Comparison of ENCODE assay signal across 14 cellular contexts in genomic region chr16:50331570-50331969, GRCh38. TPM values are rescaled to one million over a fixed set of nuclear protein-coding genes. Genes with fewer than 3 reads are reported as not detected.
A peak's percentile ranks its signal among the peaks of the same experiment; 100 is the strongest.
DNase-seq lines count a peak whose midpoint lies in the region; ATAC-seq and TF ChIP-seq lines count a peak whose summit lies in the region.
"Had no signal": no experiment of that assay in that cellular context is flagged by ENCODE, and none has a peak within 500 bp of the region (broad histone marks: within the 10 kb centered on the region; RNA-seq: fewer than 3 reads in every experiment).

No MANE protein-coding gene starts in this region.

- no peak for DNase-seq in activated naive CD4-positive, alpha-beta T cell treated with anti-CD3 and anti-CD28 coated beads, Interleukin-2, amount 10 ng/mL, durations not matched to agents 7 days and 5 days
- DNase-seq in activated naive CD4-positive, alpha-beta T cell treated with Interleukin-2 at 50 U/mL for 16 hours = no peak
- DNase-seq in esophagus muscularis mucosa (ENCODE audit: extremely low spot score) = no peak
- DNase-seq in trophoblast cell = no peak
- no peak for DNase-seq in MV-4-11 (lab: John Stamatoyannopoulos, UW)
- no peak for DNase-seq in pons (ENCODE audit: low spot score)
- no peak for DNase-seq in G401 (ENCODE audit: low spot score)
- DNase-seq: KBM-7, NCI-H1436 treated with DMSO at 0.1 percent for 48 hours, NCI-H2081, NCI-H774, RPMI8226 had no signal

- peaks cover 3% of the 10 kb centered on the region for H3K79me1 ChIP-seq in trophoblast cell (ENCODE audit: low read length)

- H3K9ac ChIP-seq in trophoblast cell (ENCODE audit: low read length) = no peak overlapping the region
- H3K9ac ChIP-seq: BLaER1 had no signal

- no peak for TF ChIP-seq EP300 in esophagus muscularis mucosa (IDR thresholded peaks at IDR 0.05)

- TF ChIP-seq CTCF in esophagus muscularis mucosa (IDR thresholded peaks at IDR 0.05) = no peak

- CTCF ChIA-PET in activated naive CD4-positive, alpha-beta T cell treated with anti-CD3 and anti-CD28 coated beads, Interleukin-2, amount 10 ng/mL, durations not matched to agents 7 days and 5 days (lab: Charles Lee) = no interaction called here

- H2BK5ac ChIP-seq in trophoblast cell (ENCODE audit: low read depth, low read length, poor library complexity) = no peak overlapping the region

- no peak overlapping the region for H2BK12ac ChIP-seq in trophoblast cell (ENCODE audit: low read length)

- 94% methylated on average over 5 of the region's 5 CpGs for WGBS in esophagus muscularis mucosa
- WGBS in trophoblast cell (ENCODE audit: extremely low coverage, insufficient coverage, insufficient read length) = no CpG with 5 or more reads among the region's 5 CpGs

- no peak overlapping the region for H3K23ac ChIP-seq in trophoblast cell (ENCODE audit: low read length)

- no peaks in the 10 kb centered on the region for H3K27me3 ChIP-seq in esophagus muscularis mucosa
- H3K27me3 ChIP-seq in trophoblast cell (ENCODE audit: insufficient read depth, low read length) = no peaks in the 10 kb centered on the region
- H3K27me3 ChIP-seq: BLaER1 had no signal

- H2AK5ac ChIP-seq in trophoblast cell (ENCODE audit: low read length) = no peak overlapping the region

- peak overlapping the region; percentile 47 for H4K91ac ChIP-seq in trophoblast cell (ENCODE audit: low read depth, low read length)

- no peak overlapping the region for H3K4me3 Mint-ChIP-seq in activated naive CD4-positive, alpha-beta T cell treated with anti-CD3 and anti-CD28 coated beads, Interleukin-2, amount 10 ng/mL, durations not matched to agents 7 days and 5 days

- intact Hi-C loops in esophagus muscularis mucosa (cut with DNase I) = loop anchor here (10.0 kb wide), 1 partner anchor 177 kb away; the partner anchor contains the start of gene TENT4B

- no peak overlapping the region for H3K4ac ChIP-seq in trophoblast cell (ENCODE audit: low read depth, low read length)

- H3K36me3 ChIP-seq in esophagus muscularis mucosa (peaks cover 3 to 63% (median 21%) of the 10 kb centered on the region in 4 donors), trophoblast cell (ENCODE audit: control insufficient read depth in 1 of 2, insufficient read depth in 2 of 2, low read length in 2 of 2) (peaks cover 16 to 25% of the 10 kb centered on the region in 2 experiments)

- H4K12ac ChIP-seq in trophoblast cell (ENCODE audit: low read depth, low read length) = no peak overlapping the region

- no peaks in the 10 kb centered on the region for H3K27me3 Mint-ChIP-seq in activated naive CD4-positive, alpha-beta T cell treated with anti-CD3 and anti-CD28 coated beads, Interleukin-2, amount 10 ng/mL, durations not matched to agents 7 days and 5 days

- H3K27ac ChIP-seq in esophagus muscularis mucosa (replicated peaks in 1 of 4) = peak overlapping the region; percentile 65 to 78 (median 70)
- no peak overlapping the region for H3K27ac ChIP-seq in trophoblast cell (ENCODE audit: low read depth, low read length)
- H3K27ac ChIP-seq: BLaER1 had no signal

- H4K8ac ChIP-seq in trophoblast cell (ENCODE audit: low read depth, low read length) = no peak overlapping the region

- peaks cover 59% of the 10 kb centered on the region for H3K36me3 Mint-ChIP-seq in activated naive CD4-positive, alpha-beta T cell treated with anti-CD3 and anti-CD28 coated beads, Interleukin-2, amount 10 ng/mL, durations not matched to agents 7 days and 5 days

- peaks cover 3% of the 10 kb centered on the region for H3K9me3 Mint-ChIP-seq in activated naive CD4-positive, alpha-beta T cell treated with anti-CD3 and anti-CD28 coated beads, Interleukin-2, amount 10 ng/mL, durations not matched to agents 7 days and 5 days

- peaks cover 0 to 70% (median 56%) of the 10 kb centered on the region in 4 donors for H3K4me1 ChIP-seq in esophagus muscularis mucosa
- no peaks in the 10 kb centered on the region for H3K4me1 ChIP-seq in trophoblast cell (ENCODE audit: control insufficient read depth in 1 of 2, insufficient read depth in 2 of 2, low read length in 2 of 2)

- ATAC-seq in HG03565 (IDR thresholded peaks at IDR 0.05; ENCODE audit: unreplicated experiment) = no peak

- no peak overlapping the region for H2BK120ac ChIP-seq in trophoblast cell (ENCODE audit: insufficient read depth, low read length, poor library complexity)

- H3K14ac ChIP-seq in trophoblast cell (ENCODE audit: low read length) = no peak overlapping the region

- no peaks in the 10 kb centered on the region for H3K79me2 ChIP-seq in trophoblast cell (ENCODE audit: control insufficient read depth, insufficient read depth, low read length, poor library complexity)

- H3K27ac Mint-ChIP-seq in activated naive CD4-positive, alpha-beta T cell treated with anti-CD3 and anti-CD28 coated beads, Interleukin-2, amount 10 ng/mL, durations not matched to agents 7 days and 5 days = peak overlapping the region; percentile 11

- no peak for TF ChIP-seq POLR2A in esophagus muscularis mucosa (IDR thresholded peaks at IDR 0.05; ENCODE audit: low read depth)

- H3K18ac ChIP-seq in trophoblast cell (ENCODE audit: low read length) = peak overlapping the region; percentile 59

- peaks cover 82% of the 10 kb centered on the region for H3K4me1 Mint-ChIP-seq in activated naive CD4-positive, alpha-beta T cell treated with anti-CD3 and anti-CD28 coated beads, Interleukin-2, amount 10 ng/mL, durations not matched to agents 7 days and 5 days

- no peak overlapping the region for H2AFZ ChIP-seq in trophoblast cell (ENCODE audit: insufficient read depth, low read length, poor library complexity)

- H3K4me3 ChIP-seq in esophagus muscularis mucosa (no peak overlapping the region), trophoblast cell (ENCODE audit: low read depth, low read length) (no peak overlapping the region)
- H3K4me3 ChIP-seq: BLaER1 had no signal

- H3K9me3 ChIP-seq in esophagus muscularis mucosa = no peaks in the 10 kb centered on the region
- no peaks in the 10 kb centered on the region for H3K9me3 ChIP-seq in trophoblast cell (ENCODE audit: insufficient read depth, low read depth, low read length)
- H3K9me3 ChIP-seq: BLaER1 had no signal

- in situ Hi-C loops in G401 (cut with HindIII; ENCODE audit: low sequenced_read_pairs) = no loop called here

- H3K4me2 ChIP-seq in trophoblast cell (ENCODE audit: low read length) = no peak overlapping the region
- H3K4me2 ChIP-seq: BLaER1 had no signal

RNA-seq across cellular contexts. Expression of gene BRD7, which starts 37.2 kb away (rescaled TPM):
- 10 to 100 TPM; 49.5 to 68.1 (median 56.5) TPM for total RNA-seq in esophagus muscularis mucosa
- polyA plus RNA-seq in trophoblast cell (2013) = 77.0 and 79.2 TPM in 2 replicates
- total RNA-seq in G401 (2014; rRNA removed; shearing (Covaris generic)) = 54.5 and 55.5 TPM in 2 replicates
